Comparison of ENCODE assay signal across 8 cellular contexts in the genomic region with DNA sequence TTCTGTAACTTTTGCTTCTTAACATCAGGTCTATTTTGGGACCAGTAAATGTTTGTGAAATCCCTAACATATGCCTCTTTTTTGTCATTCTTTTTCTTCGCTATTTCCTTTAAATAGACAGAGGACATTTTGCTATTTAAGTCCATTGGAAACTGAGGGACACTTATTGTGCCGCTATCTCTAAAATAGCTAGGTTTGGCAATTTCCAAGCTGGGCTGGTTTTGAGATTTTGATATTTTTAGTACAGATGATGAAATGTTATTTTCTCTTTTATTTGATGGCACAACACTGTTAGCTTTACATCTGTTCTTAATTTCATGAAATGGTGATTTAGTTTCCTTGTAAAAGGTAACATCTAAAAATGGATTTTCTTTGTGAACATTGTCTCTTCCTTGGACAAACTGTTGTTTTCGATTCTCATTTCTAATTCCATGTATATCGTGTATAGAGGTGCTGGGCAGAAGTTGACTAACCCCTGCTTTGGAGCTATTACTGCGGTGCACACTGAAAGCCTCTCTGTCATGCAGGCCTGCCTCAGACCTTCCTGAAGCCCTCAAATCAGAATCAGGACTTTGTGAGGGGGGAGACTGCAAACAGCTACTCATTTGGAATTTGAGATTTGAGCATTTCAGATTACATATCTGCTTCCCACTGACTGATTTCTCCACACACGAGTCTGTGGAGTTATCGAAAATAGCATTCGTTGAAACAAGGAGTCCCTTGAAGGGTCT. TPM values are rescaled to one million over a fixed set of nuclear protein-coding genes. Genes with fewer than 3 reads are reported as not detected.
DNase-seq lines count a peak whose midpoint lies in the region; ATAC-seq and TF ChIP-seq lines count a peak whose summit lies in the region.

No MANE protein-coding gene starts in this region.

- H3K36me3 Mint-ChIP-seq in activated T-helper 2 cell treated with anti-CD3 and anti-CD28 coated beads, Interferon-gamma antibody, Interleukin-2, Interleukin-4, amounts not matched to agents 10 μg/mL and 5 μg/mL and 100 μg/mL, durations not matched to agents 14 hours and 24 hours and 36 hours (ENCODE audit: low read depth): no peaks in the 10 kb centered on the region

- TF ChIP-seq POLR2A in right lobe of liver (IDR thresholded peaks at IDR 0.05): no peak

- H3K4me1 Mint-ChIP-seq in activated T-helper 2 cell treated with anti-CD3 and anti-CD28 coated beads, Interferon-gamma antibody, Interleukin-2, Interleukin-4, amounts not matched to agents 10 μg/mL and 5 μg/mL and 100 μg/mL, durations not matched to agents 14 hours and 24 hours and 36 hours (ENCODE audit: low read depth): no peaks in the 10 kb centered on the region

- no peak for TF ChIP-seq CTCF in right lobe of liver (IDR thresholded peaks at IDR 0.05)

- peak; percentile 16 for ATAC-seq in GM18511 (IDR thresholded peaks at IDR 0.05; ENCODE audit: unreplicated experiment)
- peak; percentile 36 for ATAC-seq in HG02884 (IDR thresholded peaks at IDR 0.05; ENCODE audit: unreplicated experiment)
- ATAC-seq in right lobe of liver: peak; percentile 29 to 37 (median 34)

- no peaks in the 10 kb centered on the region for H3K27me3 ChIP-seq in right lobe of liver

- 31% methylated on average over 8 of the region's 8 CpGs for WGBS in right lobe of liver (ENCODE audit: insufficient coverage, low coverage, low lambda C conversion rate, missing lambda C conversion rate)

- H3K9me3 ChIP-seq in right lobe of liver: no peaks in the 10 kb centered on the region

- H3K4me3 ChIP-seq in right lobe of liver: peak overlapping the region; percentile 22 to 63 (median 55)

- no peaks in the 10 kb centered on the region for H3K36me3 ChIP-seq in right lobe of liver

- peak overlapping the region; percentile 39 to 78 (median 77) for H3K27ac ChIP-seq in right lobe of liver

- peaks cover 38% of the 10 kb centered on the region for H3K27me3 Mint-ChIP-seq in activated T-helper 2 cell treated with anti-CD3 and anti-CD28 coated beads, Interferon-gamma antibody, Interleukin-2, Interleukin-4, amounts not matched to agents 10 μg/mL and 5 μg/mL and 100 μg/mL, durations not matched to agents 14 hours and 24 hours and 36 hours (ENCODE audit: low read depth)

- intact Hi-C loops in activated T-helper 2 cell treated with anti-CD3 and anti-CD28 coated beads, Interferon-gamma antibody, Interleukin-2, Interleukin-4, amounts not matched to agents 10 μg/mL and 5 μg/mL and 100 μg/mL, durations not matched to agents 14 hours and 24 hours and 36 hours (cut with micrococcal nuclease): no loop called here
- intact Hi-C loops in right lobe of liver (cut with DNase I) (no loop called here), posterior cingulate gyrus (cut with DNase I) (no loop called here)

- no peak overlapping the region for H3K27ac Mint-ChIP-seq in activated T-helper 2 cell treated with anti-CD3 and anti-CD28 coated beads, Interferon-gamma antibody, Interleukin-2, Interleukin-4, amounts not matched to agents 10 μg/mL and 5 μg/mL and 100 μg/mL, durations not matched to agents 14 hours and 24 hours and 36 hours

- peak overlapping the region; percentile 30 for H3K4me3 Mint-ChIP-seq in activated T-helper 2 cell treated with anti-CD3 and anti-CD28 coated beads, Interferon-gamma antibody, Interleukin-2, Interleukin-4, amounts not matched to agents 10 μg/mL and 5 μg/mL and 100 μg/mL, durations not matched to agents 14 hours and 24 hours and 36 hours (ENCODE audit: low read depth)

- DNase-seq in activated T-helper 2 cell treated with anti-CD3 and anti-CD28 coated beads, Interferon-gamma antibody, Interleukin-2, Interleukin-4, amounts not matched to agents 10 μg/mL and 5 μg/mL and 100 μg/mL, durations not matched to agents 14 hours and 24 hours and 36 hours (ENCODE audit: low spot score): no peak
- DNase-seq in right lobe of liver (no peak), posterior cingulate gyrus (no peak), NCI-H524 treated with DMSO at 0.1 percent for 48 hours (lab: John Stamatoyannopoulos, UW) (no peak)
- no peak for DNase-seq in activated CD8-positive, alpha-beta memory T cell treated with anti-CD3 and anti-CD28 coated beads for 24 hours
- no peak for DNase-seq in activated CD8-positive, alpha-beta memory T cell treated with anti-CD3 and anti-CD28 coated beads, Interleukin-2, amount 50 U/mL, for 48 hours

- no peaks in the 10 kb centered on the region for H3K9me3 Mint-ChIP-seq in activated T-helper 2 cell treated with anti-CD3 and anti-CD28 coated beads, Interferon-gamma antibody, Interleukin-2, Interleukin-4, amounts not matched to agents 10 μg/mL and 5 μg/mL and 100 μg/mL, durations not matched to agents 14 hours and 24 hours and 36 hours

- no peaks in the 10 kb centered on the region for H3K4me1 ChIP-seq in right lobe of liver

RNA-seq across cellular contexts. Expression of a gene that starts 0.6 kb away (rescaled TPM):
- total RNA-seq in activated T-helper 2 cell treated with anti-CD3 and anti-CD28 coated beads, Interferon-gamma antibody, Interleukin-2, Interleukin-4, amounts not matched to agents 10 μg/mL and 5 μg/mL and 100 μg/mL, durations not matched to agents 14 hours and 24 hours and 36 hours: not detected in 2 replicates
- under 1 TPM in 3 of 6 experiments, not detected in 3; 0.12 to 0.31 (median 0.22) TPM for total RNA-seq in right lobe of liver

RNA-seq across cellular contexts. Expression of a gene that starts 22.9 kb away (rescaled TPM):
- total RNA-seq in activated T-helper 2 cell treated with anti-CD3 and anti-CD28 coated beads, Interferon-gamma antibody, Interleukin-2, Interleukin-4, amounts not matched to agents 10 μg/mL and 5 μg/mL and 100 μg/mL, durations not matched to agents 14 hours and 24 hours and 36 hours: not detected in 2 replicates
- 10 to 100 TPM in 1 of 6 experiments, 1 to 10 TPM in 5; 2.1 to 12.1 (median 4.3) TPM for total RNA-seq in right lobe of liver
